ENCODE assay signal across 8 cellular contexts in genomic region chr20:20820104-20820503, GRCh38.
A peak's percentile ranks its signal among the peaks of the same experiment; 100 is the strongest.
DNase-seq lines count a peak whose midpoint lies in the region; ATAC-seq and TF ChIP-seq lines count a peak whose summit lies in the region.

No MANE protein-coding gene starts in this region.

- TF ChIP-seq CTCF in MM.1S (IDR thresholded peaks at IDR 0.05; ENCODE audit: low read length) (peak; percentile 20; the same call in 1 of the 2 replicates), chondrocyte (IDR thresholded peaks at IDR 0.05) (peak; percentile 53)

- no peak overlapping the region for H3K4me3 ChIP-seq in MM.1S (ENCODE audit: low read length)
- H3K4me3 ChIP-seq in mesenchymal stem cell (ENCODE audit: insufficient read depth in 1 of 2, low read depth in 1 of 2, low read length in 2 of 2): no peak overlapping the region

- H3K4me2 ChIP-seq in MM.1S (ENCODE audit: low read depth, low read length) (no peak overlapping the region), mesenchymal stem cell (ENCODE audit: low read length, poor library complexity, severe bottlenecking) (no peak overlapping the region)

- H3K9me3 ChIP-seq in MM.1S (replicated peaks; ENCODE audit: insufficient read depth, low read length): no peaks in the 10 kb centered on the region
- no peaks in the 10 kb centered on the region for H3K9me3 ChIP-seq in mesenchymal stem cell (ENCODE audit: control insufficient read depth, low read length)

- peaks cover 26% of the 10 kb centered on the region for H3K27me3 Mint-ChIP-seq in chondrocyte (ENCODE audit: low read depth)

- H3K4me1 ChIP-seq in MM.1S (ENCODE audit: low read length): no peaks in the 10 kb centered on the region
- H3K4me1 ChIP-seq in mesenchymal stem cell (ENCODE audit: control insufficient read depth, insufficient read depth, low read depth, low read length): no peaks in the 10 kb centered on the region

- no peaks in the 10 kb centered on the region for H3K36me3 ChIP-seq in MM.1S (replicated peaks; ENCODE audit: insufficient read depth, low read length)
- no peaks in the 10 kb centered on the region for H3K36me3 ChIP-seq in mesenchymal stem cell (ENCODE audit: control insufficient read depth in 1 of 2, insufficient read depth in 2 of 2, low read depth in 1 of 2, low read length in 2 of 2)

- no peaks in the 10 kb centered on the region for H3K9me3 Mint-ChIP-seq in chondrocyte (ENCODE audit: low read depth)

- no peak for ATAC-seq in GM18867 (IDR thresholded peaks at IDR 0.05; ENCODE audit: unreplicated experiment)
- no peak for ATAC-seq in GM19463 (IDR thresholded peaks at IDR 0.05; ENCODE audit: unreplicated experiment)

- H4K8ac ChIP-seq in mesenchymal stem cell (ENCODE audit: low read length): no peak overlapping the region

- H3K27me3 ChIP-seq in MM.1S (replicated peaks; ENCODE audit: insufficient read depth, low read length) (no peaks in the 10 kb centered on the region), mesenchymal stem cell (ENCODE audit: control insufficient read depth in 1 of 2, insufficient read depth in 1 of 2, low read length in 2 of 2) (peaks cover 0 to 39% of the 10 kb centered on the region in 2 experiments)

- no peak overlapping the region for H3K18ac ChIP-seq in mesenchymal stem cell (ENCODE audit: low read depth in 1 of 2, low read length in 2 of 2)

- H2BK5ac ChIP-seq in mesenchymal stem cell (ENCODE audit: low read depth, low read length, poor library complexity, severe bottlenecking): no peak overlapping the region

- H3K79me1 ChIP-seq in mesenchymal stem cell (replicated peaks; ENCODE audit: low read length, poor library complexity, severe bottlenecking): no peaks in the 10 kb centered on the region

- H3K27ac ChIP-seq in MM.1S (ENCODE audit: low read length) (no peak overlapping the region), mesenchymal stem cell (ENCODE audit: low read length, poor library complexity, severe bottlenecking) (no peak overlapping the region)

- H3K23ac ChIP-seq in mesenchymal stem cell (ENCODE audit: low read length in 2 of 2): no peak overlapping the region

- no peak overlapping the region for H2BK15ac ChIP-seq in mesenchymal stem cell (ENCODE audit: low read depth, poor library complexity, severe bottlenecking)

- no peak overlapping the region for H2BK120ac ChIP-seq in mesenchymal stem cell (ENCODE audit: low read depth, low read length)

- H3F3A ChIP-seq in MM.1S (ENCODE audit: insufficient read depth, low read length): no peaks in the 10 kb centered on the region

- H3K27ac Mint-ChIP-seq in chondrocyte (ENCODE audit: unreplicated experiment): no peak overlapping the region

- peaks cover 6% of the 10 kb centered on the region for H3K4me1 Mint-ChIP-seq in chondrocyte (ENCODE audit: low read depth)

- H3K9ac ChIP-seq in MM.1S (ENCODE audit: low read length) (no peak overlapping the region), mesenchymal stem cell (ENCODE audit: low read length) (no peak overlapping the region)

- 73% methylated on average over 10 of the region's 10 CpGs for WGBS in mesenchymal stem cell

- no peaks in the 10 kb centered on the region for H4K20me1 ChIP-seq in MM.1S (ENCODE audit: insufficient read depth, low read length)

- DNase-seq in ELF-1 (ENCODE audit: low read depth, low spot score) (peak; percentile 66), MM.1S (no peak), chondrocyte (ENCODE audit: low spot score) (no peak), myocyte (ENCODE audit: low read depth) (peak; percentile 13), cerebellum (ENCODE audit: low spot score) (no peak), mesenchymal stem cell (no peak)

- H3K9me2 ChIP-seq in MM.1S (replicated peaks; ENCODE audit: insufficient read depth, low read length): no peaks in the 10 kb centered on the region

- H3K36me3 Mint-ChIP-seq in chondrocyte (ENCODE audit: low read depth): no peaks in the 10 kb centered on the region

- no peak overlapping the region for H2BK12ac ChIP-seq in mesenchymal stem cell (ENCODE audit: low read length in 2 of 2)

- no peak overlapping the region for H3K4ac ChIP-seq in mesenchymal stem cell (ENCODE audit: low read depth in 1 of 2, low read length in 2 of 2)

- no peaks in the 10 kb centered on the region for H3K79me2 ChIP-seq in MM.1S (ENCODE audit: low read length)

- H2AK5ac ChIP-seq in mesenchymal stem cell (ENCODE audit: low read length, severe bottlenecking): no peak overlapping the region

- H3K4me3 Mint-ChIP-seq in chondrocyte (ENCODE audit: unreplicated experiment): no peak overlapping the region

- no peak overlapping the region for H4K91ac ChIP-seq in mesenchymal stem cell (ENCODE audit: low read length)

- H2AFZ ChIP-seq in MM.1S (ENCODE audit: low read length) (no peak overlapping the region), mesenchymal stem cell (ENCODE audit: low read depth, low read length) (no peak overlapping the region)

- H3K14ac ChIP-seq in mesenchymal stem cell (ENCODE audit: low read length in 2 of 2): no peak overlapping the region

Comparison
In these comparisons a context has a peak if more than half of its experiments do, and no peak if none do; other contexts are left out.
1. DNase-seq: peak in ELF-1 (single experiment) and myocyte (single experiment); none in MM.1S (single experiment), chondrocyte (single experiment), cerebellum (single experiment) and mesenchymal stem cell (single experiment).